ENCODE assay signal across 8 cellular contexts in genomic region chr19:18000981-18001836, GRCh38. TPM values are rescaled to one million over a fixed set of nuclear protein-coding genes. Genes with fewer than 3 reads are reported as not detected.
DNase-seq lines count a peak whose midpoint lies in the region; ATAC-seq and TF ChIP-seq lines count a peak whose summit lies in the region.

No MANE protein-coding gene starts in this region.

- peak overlapping the region; percentile 91 for H3K4me3 Mint-ChIP-seq in T-helper 1 cell treated with Interleukin-12 subunit alpha and Interleukin-12 subunit beta and Interleukin-4 antibody, amounts not matched to agents 30 μg/mL and 1 μg/mL, for 36 hours

- TF ChIP-seq CTCF in MM.1S (IDR thresholded peaks at IDR 0.05; ENCODE audit: low read length) (no peak), right atrium auricular region (IDR thresholded peaks at IDR 0.05) (no peak)

- H3K9me3 ChIP-seq in MM.1S (replicated peaks; ENCODE audit: insufficient read depth, low read length) (no peaks in the 10 kb centered on the region), right atrium auricular region (no peaks in the 10 kb centered on the region), aorta (ENCODE audit: control insufficient read depth, low read length) (no peaks in the 10 kb centered on the region)

- no peaks in the 10 kb centered on the region for H3K9me3 Mint-ChIP-seq in T-helper 1 cell treated with Interleukin-12 subunit alpha and Interleukin-12 subunit beta and Interleukin-4 antibody, amounts not matched to agents 30 μg/mL and 1 μg/mL, for 36 hours

- H3K4me1 Mint-ChIP-seq in T-helper 1 cell treated with Interleukin-12 subunit alpha and Interleukin-12 subunit beta and Interleukin-4 antibody, amounts not matched to agents 30 μg/mL and 1 μg/mL, for 36 hours (ENCODE audit: low read depth): peaks cover 17% of the 10 kb centered on the region

- no peaks in the 10 kb centered on the region for H3K36me3 ChIP-seq in MM.1S (replicated peaks; ENCODE audit: insufficient read depth, low read length)
- H3K36me3 ChIP-seq in right atrium auricular region: no peaks in the 10 kb centered on the region
- H3K36me3 ChIP-seq in aorta (ENCODE audit: control insufficient read depth in 1 of 2, insufficient read depth in 2 of 2, low read length in 1 of 2): no peaks in the 10 kb centered on the region

- intact Hi-C loops in aorta (cut with DNase I): loop anchor here (10.0 kb wide), 1 partner anchor 154 kb away; the partner anchor contains the start of gene PIK3R2 (in 2 of the 2)

- H3K27ac ChIP-seq in MM.1S (ENCODE audit: low read length) (no peak overlapping the region), right atrium auricular region (peak overlapping the region; percentile 84 to 89), aorta (ENCODE audit: low read depth in 1 of 2, low read length in 2 of 2) (peak overlapping the region; percentile 17 to 68)

- no peak overlapping the region for H3K9ac ChIP-seq in MM.1S (ENCODE audit: low read length)

- H3K4me3 ChIP-seq in MM.1S (ENCODE audit: low read length): peak overlapping the region; percentile 20; the same call in 1 of the 2 replicates
- peak overlapping the region; percentile 45 to 75 for H3K4me3 ChIP-seq in right atrium auricular region
- H3K4me3 ChIP-seq in aorta (ENCODE audit: low read length in 2 of 2): peak overlapping the region; percentile 39 to 88

- no peaks in the 10 kb centered on the region for H3K27me3 Mint-ChIP-seq in T-helper 1 cell treated with Interleukin-12 subunit alpha and Interleukin-12 subunit beta and Interleukin-4 antibody, amounts not matched to agents 30 μg/mL and 1 μg/mL, for 36 hours (ENCODE audit: low read depth)

- H3K79me2 ChIP-seq in MM.1S (ENCODE audit: low read length): no peaks in the 10 kb centered on the region

- ATAC-seq in GM21619 (IDR thresholded peaks at IDR 0.05; ENCODE audit: unreplicated experiment) (peak; percentile 67), aorta (ENCODE audit: low FRiP score) (peak; percentile 93)

- H2AFZ ChIP-seq in MM.1S (ENCODE audit: low read length): no peak overlapping the region

- H3K4me2 ChIP-seq in MM.1S (ENCODE audit: low read depth, low read length): peak overlapping the region; percentile 29; the same call in 1 of the 2 replicates

- peak overlapping the region; percentile 99 for H3K27ac Mint-ChIP-seq in T-helper 1 cell treated with Interleukin-12 subunit alpha and Interleukin-12 subunit beta and Interleukin-4 antibody, amounts not matched to agents 30 μg/mL and 1 μg/mL, for 36 hours

- H3K36me3 Mint-ChIP-seq in T-helper 1 cell treated with Interleukin-12 subunit alpha and Interleukin-12 subunit beta and Interleukin-4 antibody, amounts not matched to agents 30 μg/mL and 1 μg/mL, for 36 hours (ENCODE audit: low read depth): peaks cover 3% of the 10 kb centered on the region

- H3K27me3 ChIP-seq in MM.1S (replicated peaks; ENCODE audit: insufficient read depth, low read length): peaks cover 62% of the 10 kb centered on the region
- no peaks in the 10 kb centered on the region for H3K27me3 ChIP-seq in right atrium auricular region
- H3K27me3 ChIP-seq in aorta (ENCODE audit: control insufficient read depth in 1 of 2, insufficient read depth in 2 of 2, low read length in 1 of 2): no peaks in the 10 kb centered on the region

- H3K9me2 ChIP-seq in MM.1S (replicated peaks; ENCODE audit: insufficient read depth, low read length): no peaks in the 10 kb centered on the region

- H4K20me1 ChIP-seq in MM.1S (ENCODE audit: insufficient read depth, low read length): no peaks in the 10 kb centered on the region

- 0 to 1% methylated on average over 83 to 104 of the region's 104 CpGs for WGBS in aorta, 2 donors

- peak; percentile 60 for DNase-seq in DMS153 treated with DMSO at 0.1 percent for 48 hours (lab: John Stamatoyannopoulos, UW; ENCODE audit: unreplicated experiment)
- no peak for DNase-seq in MM.1S
- DNase-seq in amygdala (lab: John Stamatoyannopoulos, UW): peak in 43 of 56 donors; percentile 11 to 81 (median 55)
- DNase-seq in right atrium auricular region (ENCODE audit: low spot score): peak; percentile 98
- peak; percentile 59 for DNase-seq in renal cortical epithelial cell (ENCODE audit: low read depth)
- DNase-seq in aorta: peak; percentile 97 to 98

- H3F3A ChIP-seq in MM.1S (ENCODE audit: insufficient read depth, low read length): no peaks in the 10 kb centered on the region

- H3K4me1 ChIP-seq in MM.1S (ENCODE audit: low read length) (no peaks in the 10 kb centered on the region), right atrium auricular region (peaks cover 0 to 16% of the 10 kb centered on the region in 2 donors), aorta (ENCODE audit: control insufficient read depth in 1 of 2, insufficient read depth in 2 of 2, low read length in 2 of 2) (no peaks in the 10 kb centered on the region)

RNA-seq across cellular contexts. Expression of gene ARRDC2, which starts 6.8 kb away (rescaled TPM):
- total RNA-seq in right atrium auricular region (10 to 100 TPM; 26.7 to 42.4 TPM), renal cortical epithelial cell (14.9 and 18.6 TPM in 2 replicates), aorta (10 to 100 TPM; 40.6 to 60.5 TPM)
- polyA plus RNA-seq in aorta: 100 to 1,000 TPM in 1 of 2 donors, 10 to 100 TPM in 1; 82.5 to 104 TPM

RNA-seq across cellular contexts. Expression of gene KCNN1, which starts 34.3 kb away (rescaled TPM):
- total RNA-seq in right atrium auricular region (under 1 TPM; 0.56 to 0.63 TPM), renal cortical epithelial cell (0.30 TPM in 1 of 2 replicates, not detected in the other), aorta (under 1 TPM in 1 of 2 donors, not detected in 1; 0.13 TPM)
- under 1 TPM in 1 of 2 donors, not detected in 1; 0.13 TPM for polyA plus RNA-seq in aorta
